ENCODE assay signal across 7 cellular contexts in genomic region chr17:16751924-16752287, GRCh38.
DNase-seq lines count a peak whose midpoint lies in the region; ATAC-seq and TF ChIP-seq lines count a peak whose summit lies in the region.
"Not testable (repeated sequence)": the region's sequence is repeated elsewhere in the genome, so short reads cannot be mapped to it uniquely, and the experiment has no call there.

No MANE protein-coding gene starts in this region.

- H3K4me3 ChIP-seq in DND-41 (ENCODE audit: low read depth in 1 of 2, low read length in 2 of 2); LNCaP clone FGC (ENCODE audit: low read depth, low read length); left lung: not testable (repeated sequence)

- CTCF ChIA-PET in activated CD4-positive, alpha-beta T cell treated with anti-CD3 and anti-CD28 coated beads for 36 hours (lab: Charles Lee): not testable (repeated sequence)

- not testable (repeated sequence) for H4K20me1 ChIP-seq in DND-41 (ENCODE audit: insufficient read depth, low read length)

- H3K9me3 ChIP-seq in DND-41 (ENCODE audit: insufficient read depth, low read length, severe bottlenecking); left lung: not testable (repeated sequence)

- not testable (repeated sequence) for H3K27ac ChIP-seq in DND-41 (ENCODE audit: low read length); left lung

- H3K4me2 ChIP-seq in DND-41 (ENCODE audit: insufficient read depth, low read length): not testable (repeated sequence)

- peaks cover 20% of the 10 kb centered on the region for H3K27me3 Mint-ChIP-seq in activated CD4-positive, alpha-beta T cell treated with anti-CD3 and anti-CD28 coated beads for 36 hours
- not testable (repeated sequence) for H3K27me3 Mint-ChIP-seq in endothelial cell (ENCODE audit: unreplicated experiment); stimulated activated memory B cell treated with anti-CD40 and anti-IgM and Interleukin-4, amounts not matched to agents 10 μg/mL and 1 μg/mL and 100 μg/mL, for 72 hours
- H3K27me3 Mint-ChIP-seq in naive B cell: peaks cover 15 to 21% (median 15%) of the 10 kb centered on the region in 3 donors

- not testable (repeated sequence) for H2AFZ ChIP-seq in DND-41 (ENCODE audit: low read depth, low read length)

- not testable (repeated sequence) for DNase-seq in DND-41; LNCaP clone FGC (ENCODE audit: low read depth); activated CD4-positive, alpha-beta T cell treated with anti-CD3 and anti-CD28 coated beads for 36 hours; left lung; naive B cell
- DNase-seq in endothelial cell (ENCODE audit: low spot score): peak; percentile 3

- not testable (repeated sequence) for TF ChIP-seq CTCF in DND-41 (IDR thresholded peaks at IDR 0.05; ENCODE audit: borderline replicate concordance, extremely low read depth, low read length, poor library complexity, severe bottlenecking); endothelial cell (IDR thresholded peaks at IDR 0.05; ENCODE audit: unreplicated experiment); left lung (IDR thresholded peaks at IDR 0.05)
- 0 out of 2 replicates have a peak, but pooled peaks have one; percentile 14 for TF ChIP-seq CTCF in LNCaP clone FGC (IDR thresholded peaks at IDR 0.05; ENCODE audit: control insufficient read depth, extremely low read depth, insufficient read depth)

- H3K36me3 ChIP-seq in DND-41 (ENCODE audit: insufficient read depth, low read length); left lung: not testable (repeated sequence)

- intact Hi-C loops in activated CD4-positive, alpha-beta T cell treated with anti-CD3 and anti-CD28 coated beads for 36 hours (cut with DNase I, micrococcal nuclease); left lung (cut with DNase I): not testable (repeated sequence)

- H3K9ac ChIP-seq in DND-41 (ENCODE audit: low read depth, low read length): not testable (repeated sequence)

- ATAC-seq in DND-41 (ENCODE audit: insufficient read depth, low read depth) (peak; percentile 23; the same call in 2 of the 3 replicates), left lung (peak; percentile 73), naive B cell (ENCODE audit: low read depth in 2 of 2) (peak; percentile 14 to 18)
- ATAC-seq in activated CD4-positive, alpha-beta T cell treated with anti-CD3 and anti-CD28 coated beads for 36 hours: peak; percentile 26
- peak; percentile 56 for ATAC-seq in stimulated activated memory B cell treated with anti-CD40 and anti-IgM and Interleukin-4, amounts not matched to agents 10 μg/mL and 1 μg/mL and 100 μg/mL, for 72 hours

- H3K4me1 Mint-ChIP-seq in activated CD4-positive, alpha-beta T cell treated with anti-CD3 and anti-CD28 coated beads for 36 hours; endothelial cell (ENCODE audit: unreplicated experiment); naive B cell: not testable (repeated sequence)
- peaks cover 11% of the 10 kb centered on the region for H3K4me1 Mint-ChIP-seq in stimulated activated memory B cell treated with anti-CD40 and anti-IgM and Interleukin-4, amounts not matched to agents 10 μg/mL and 1 μg/mL and 100 μg/mL, for 72 hours

- not testable (repeated sequence) for H3K4me3 Mint-ChIP-seq in activated CD4-positive, alpha-beta T cell treated with anti-CD3 and anti-CD28 coated beads for 36 hours; endothelial cell (ENCODE audit: unreplicated experiment); naive B cell; stimulated activated memory B cell treated with anti-CD40 and anti-IgM and Interleukin-4, amounts not matched to agents 10 μg/mL and 1 μg/mL and 100 μg/mL, for 72 hours

- not testable (repeated sequence) for H3K79me2 ChIP-seq in DND-41 (ENCODE audit: insufficient read depth, low read length)

- not testable (repeated sequence) for H3K4me1 ChIP-seq in DND-41 (ENCODE audit: insufficient read depth, low read length); left lung

- H3K36me3 Mint-ChIP-seq in activated CD4-positive, alpha-beta T cell treated with anti-CD3 and anti-CD28 coated beads for 36 hours (ENCODE audit: low read depth); endothelial cell (ENCODE audit: low read depth, unreplicated experiment); stimulated activated memory B cell treated with anti-CD40 and anti-IgM and Interleukin-4, amounts not matched to agents 10 μg/mL and 1 μg/mL and 100 μg/mL, for 72 hours: not testable (repeated sequence)
- peaks cover 0 to 11% of the 10 kb centered on the region in 2 donors for H3K36me3 Mint-ChIP-seq in naive B cell

- H3K27ac Mint-ChIP-seq in activated CD4-positive, alpha-beta T cell treated with anti-CD3 and anti-CD28 coated beads for 36 hours; endothelial cell (ENCODE audit: unreplicated experiment); naive B cell; stimulated activated memory B cell treated with anti-CD40 and anti-IgM and Interleukin-4, amounts not matched to agents 10 μg/mL and 1 μg/mL and 100 μg/mL, for 72 hours: not testable (repeated sequence)

- POLR2A ChIA-PET in activated CD4-positive, alpha-beta T cell treated with anti-CD3 and anti-CD28 coated beads for 36 hours (lab: Charles Lee): not testable (repeated sequence)

- H3K27me3 ChIP-seq in DND-41 (ENCODE audit: insufficient read depth, low read length, poor library complexity); left lung: not testable (repeated sequence)

- H3K9me3 Mint-ChIP-seq in activated CD4-positive, alpha-beta T cell treated with anti-CD3 and anti-CD28 coated beads for 36 hours (ENCODE audit: low read depth); endothelial cell (ENCODE audit: unreplicated experiment); stimulated activated memory B cell treated with anti-CD40 and anti-IgM and Interleukin-4, amounts not matched to agents 10 μg/mL and 1 μg/mL and 100 μg/mL, for 72 hours: not testable (repeated sequence)
- H3K9me3 Mint-ChIP-seq in naive B cell: peaks cover 0 to 11% (median 7%) of the 10 kb centered on the region in 7 donors

Comparison
In these comparisons a context has a peak if more than half of its experiments do, and no peak if none do; other contexts are left out.
1. ATAC-seq: peak in every context shown above with its lines; median percentile 73 in left lung; 56 in stimulated activated memory B cell treated with anti-CD40 and anti-IgM and Interleukin-4, amounts not matched to agents 10 μg/mL and 1 μg/mL and 100 μg/mL, for 72 hours; 26 in activated CD4-positive, alpha-beta T cell treated with anti-CD3 and anti-CD28 coated beads for 36 hours; 23 in DND-41; 16 in naive B cell.